Comparison of ENCODE assay signal across 13 cellular contexts in the genomic region with DNA sequence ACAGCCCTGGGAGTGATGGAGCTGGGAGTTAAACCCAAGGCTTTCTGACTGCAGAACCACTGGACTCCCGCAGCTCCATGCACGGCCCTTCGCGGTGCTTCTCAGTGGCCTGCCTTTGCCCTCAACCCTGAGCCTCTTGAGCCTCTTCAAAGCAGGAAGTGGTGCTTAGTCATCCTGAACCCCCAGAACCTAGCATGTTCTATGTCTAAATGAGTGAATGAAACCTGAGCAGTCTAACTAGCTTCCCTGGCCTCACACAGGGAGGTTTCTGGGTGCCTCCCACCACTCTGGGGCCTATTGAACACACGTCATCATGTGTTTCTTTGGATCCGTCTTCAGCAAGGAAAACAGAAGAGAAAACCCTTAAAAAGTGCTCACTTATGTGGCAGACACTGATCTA.
DNase-seq lines count a peak whose midpoint lies in the region; ATAC-seq, FAIRE-seq and TF ChIP-seq lines count a peak whose summit lies in the region.
"Had no signal": no experiment of that assay in that cellular context is flagged by ENCODE, and none has a peak within 500 bp of the region (broad histone marks: within the 10 kb centered on the region; RNA-seq: fewer than 3 reads in every experiment).

No MANE protein-coding gene starts in this region.

- H3K4me1 Mint-ChIP-seq in naive B cell: peaks cover 8 to 19% (median 8%) of the 10 kb centered on the region in 3 donors
- peaks cover 14 to 22% of the 10 kb centered on the region in 2 experiments for H3K4me1 Mint-ChIP-seq in H9

- no peak overlapping the region for H3K9ac ChIP-seq in H9 (ENCODE audit: extremely low read depth, insufficient read length, low read length)

- ATAC-seq in activated CD4-positive, CD25-positive, alpha-beta regulatory T cell treated with anti-CD3 and anti-CD28 coated beads, Interleukin-2, amount 50 U/mL, for 24 hours: peak; percentile 81 to 92
- ATAC-seq in GM21526 (IDR thresholded peaks at IDR 0.05; ENCODE audit: low FRiP score, unreplicated experiment) (peak; percentile 97), HG03442 (IDR thresholded peaks at IDR 0.05; ENCODE audit: unreplicated experiment) (peak; percentile 95), naive B cell (ENCODE audit: low read depth in 2 of 2) (peak; percentile 34 to 49), pancreas (no peak)
- ATAC-seq: gastroesophageal sphincter had no signal

- WGBS in pancreas, 2 donors: 69 to 83% methylated on average over 6 of the region's 6 CpGs
- no CpG with 5 or more reads among the region's 6 CpGs for WGBS in H9 (ENCODE audit: extremely low coverage, insufficient read length, low lambda C conversion rate)

- no peak overlapping the region for H3K56ac ChIP-seq in H9 (ENCODE audit: insufficient read length, low read depth, low read length)

- H3K27me3 Mint-ChIP-seq in naive B cell (peaks cover 0 to 4% (median 0%) of the 10 kb centered on the region in 3 donors), H9 (ENCODE audit: low read depth) (peaks cover 9% of the 10 kb centered on the region)

- H3K27me3 ChIP-seq in pancreas (no peaks in the 10 kb centered on the region), H9 (ENCODE audit: insufficient read depth, low read length) (no peaks in the 10 kb centered on the region)
- H3K27me3 ChIP-seq: adrenal gland had no signal

- no peak overlapping the region for H3K14ac ChIP-seq in H9 (ENCODE audit: insufficient read depth, low read length)

- H3K4me2 ChIP-seq in H9 (ENCODE audit: insufficient read depth, insufficient read length, low read length): no peak overlapping the region
- H3K4me2 ChIP-seq: A549 had no signal

- H3K9me3 ChIP-seq in pancreas (no peaks in the 10 kb centered on the region), H9 (ENCODE audit: control insufficient read depth, low read depth, low read length) (no peaks in the 10 kb centered on the region)
- H3K9me3 ChIP-seq: A549, adrenal gland, gastroesophageal sphincter, thoracic aorta had no signal

- no peak overlapping the region for H4K5ac ChIP-seq in H9 (ENCODE audit: insufficient read length, low read depth, low read length)

- intact Hi-C loops in pancreas (cut with DNase I): no loop called here

- no peak overlapping the region for H2AFZ ChIP-seq in H9 (ENCODE audit: low read length)

- no peak for DNase-seq in activated CD4-positive, CD25-positive, alpha-beta regulatory T cell (lab: John Stamatoyannopoulos, UW)
- DNase-seq in naive B cell (no peak), SIG-M5 (lab: John Stamatoyannopoulos, UW) (no peak), pancreas (no peak), H9 (no peak)
- DNase-seq: adrenal gland, H7 had no signal

- H3K36me3 Mint-ChIP-seq in naive B cell (no peaks in the 10 kb centered on the region), H9 (ENCODE audit: insufficient read depth in 1 of 3, low read depth in 3 of 3) (no peaks in the 10 kb centered on the region)

- no peak overlapping the region for H3K4ac ChIP-seq in H9 (ENCODE audit: low read depth, low read length)

- H3K23ac ChIP-seq in H9 (ENCODE audit: insufficient read length, low read depth, low read length): no peak overlapping the region

- no peak overlapping the region for H4K8ac ChIP-seq in H9 (replicated peaks; ENCODE audit: insufficient read length, low read depth, low read length)

- H3K4me1 ChIP-seq in pancreas (no peaks in the 10 kb centered on the region), H9 (ENCODE audit: insufficient read depth, low read length) (no peaks in the 10 kb centered on the region; the same call in 1 of the 2 replicates)
- H3K4me1 ChIP-seq: A549, adrenal gland, gastroesophageal sphincter had no signal

- H3K27ac Mint-ChIP-seq in naive B cell (peak overlapping the region in 2 of 6 donors; percentile 5 to 92), H9 (no peak overlapping the region)

- H2BK120ac ChIP-seq in H9 (ENCODE audit: low read depth, low read length, poor library complexity, severe bottlenecking): no peak overlapping the region

- no peaks in the 10 kb centered on the region for H3K36me3 ChIP-seq in pancreas
- H3K36me3 ChIP-seq: adrenal gland, gastroesophageal sphincter, thoracic aorta had no signal

- no peak overlapping the region for H3K4me3 Mint-ChIP-seq in naive B cell
- no peak overlapping the region for H3K4me3 Mint-ChIP-seq in H9

- TF ChIP-seq CTCF in pancreas (IDR thresholded peaks at IDR 0.05): no peak
- no peak for TF ChIP-seq CTCF in H9 (conservative IDR thresholded peaks at IDR 0.05)

- H3K79me2 ChIP-seq in H9 (ENCODE audit: insufficient read depth, low read length): no peaks in the 10 kb centered on the region

- H4K91ac ChIP-seq in H9 (ENCODE audit: insufficient read length, low read depth, low read length): no peak overlapping the region

- H3T11ph ChIP-seq in H9 (ENCODE audit: low read length): no peak overlapping the region

- H3K9me3 Mint-ChIP-seq in naive B cell (no peaks in the 10 kb centered on the region), H9 (no peaks in the 10 kb centered on the region)

- H2BK20ac ChIP-seq in H9 (ENCODE audit: low read depth, low read length, poor library complexity, severe bottlenecking): no peak overlapping the region

- H2AK5ac ChIP-seq in H9 (ENCODE audit: insufficient read length, low read length): no peak overlapping the region

- no peaks in the 10 kb centered on the region for H3K23me2 ChIP-seq in H9 (ENCODE audit: insufficient read length, low read depth, low read length, poor library complexity, severe bottlenecking)

- no peaks in the 10 kb centered on the region for H4K20me1 ChIP-seq in H9 (ENCODE audit: control insufficient read depth, insufficient read depth, insufficient read length)

- no peaks in the 10 kb centered on the region for H3K79me1 ChIP-seq in H9 (ENCODE audit: insufficient read depth, low read depth, low read length, poor library complexity, severe bottlenecking)

- H3K4me3 ChIP-seq in pancreas: no peak overlapping the region
- H3K4me3 ChIP-seq: A549, adrenal gland, gastroesophageal sphincter, thoracic aorta had no signal

- no peak overlapping the region for H2BK5ac ChIP-seq in H9 (ENCODE audit: insufficient read length, low read length)

- H3K27ac ChIP-seq in pancreas (no peak overlapping the region), H9 (ENCODE audit: insufficient read length, low read depth, low read length) (no peak overlapping the region)
- H3K27ac ChIP-seq: A549, adrenal gland, gastroesophageal sphincter, thoracic aorta had no signal

- H3K18ac ChIP-seq in H9 (ENCODE audit: insufficient read length, low read depth, low read length): no peak overlapping the region

- no peak for FAIRE-seq in pancreas (lab: Jason Lieb, UNC)
- FAIRE-seq: A549 had no signal

- H2BK12ac ChIP-seq in H9 (ENCODE audit: insufficient read length, low read depth, low read length): no peak overlapping the region

- H2BK15ac ChIP-seq in H9 (ENCODE audit: low read depth, low read length): no peak overlapping the region

Comparison
In these comparisons a context has a peak if more than half of its experiments do, and no peak if none do; other contexts are left out.
1. ATAC-seq: peak in activated CD4-positive, CD25-positive, alpha-beta regulatory T cell treated with anti-CD3 and anti-CD28 coated beads, Interleukin-2, amount 50 U/mL, for 24 hours (2 of 2), GM21526 (single experiment), HG03442 (single experiment) and naive B cell (2 of 2); none in pancreas (0 of 4).